In the genomic region with DNA sequence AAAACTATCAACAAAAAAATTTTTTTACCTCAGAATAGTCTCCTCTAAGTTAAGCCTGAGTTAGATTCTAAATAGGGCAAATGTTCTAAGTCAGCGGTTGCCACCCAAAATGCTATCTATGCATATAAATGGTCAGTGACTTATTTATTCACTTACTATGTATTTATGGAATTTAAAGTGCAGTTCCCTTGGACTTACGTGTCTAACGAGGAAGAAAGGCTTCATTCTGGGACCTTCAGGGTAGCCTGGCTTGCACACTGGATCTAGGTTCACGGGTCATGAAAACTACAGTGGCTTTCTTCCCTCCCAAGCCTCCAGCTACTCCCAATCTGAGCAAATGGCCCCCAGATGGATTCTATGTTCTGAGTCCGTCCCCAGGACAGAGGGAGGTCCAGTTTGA, we compare ENCODE assay signal across 10 cellular contexts.
A peak's percentile ranks its signal among the peaks of the same experiment; 100 is the strongest.
DNase-seq lines count a peak whose midpoint lies in the region; ATAC-seq and TF ChIP-seq lines count a peak whose summit lies in the region.
"Had no signal": no experiment of that assay in that cellular context is flagged by ENCODE, and none has a peak within 500 bp of the region (broad histone marks: within the 10 kb centered on the region; RNA-seq: fewer than 3 reads in every experiment).

No MANE protein-coding gene starts in this region.

- TF ChIP-seq CTCF in gastroesophageal sphincter (IDR thresholded peaks at IDR 0.05) = no peak

- intact Hi-C loops in activated CD4-positive, alpha-beta memory T cell treated with anti-CD3 and anti-CD28 coated beads for 36 hours (cut with micrococcal nuclease) = loop anchor here (2.0 to 5.0 kb wide), 4 partner anchors 23 to 552 kb away; no protein-coding TSS in a partner anchor

- TF ChIP-seq POLR2A in gastroesophageal sphincter (IDR thresholded peaks at IDR 0.05) = no peak

- TF ChIP-seq EP300 in gastroesophageal sphincter (IDR thresholded peaks at IDR 0.05) = no peak

- 54 to 100% methylated on average over 3 to 5 of the region's 5 CpGs for WGBS in gastroesophageal sphincter (ENCODE audit: low coverage in 1 of 2), 2 donors

- no peaks in the 10 kb centered on the region for H3K27me3 Mint-ChIP-seq in activated CD4-positive, alpha-beta memory T cell treated with anti-CD3 and anti-CD28 coated beads for 36 hours

- H3K27ac Mint-ChIP-seq in activated CD4-positive, alpha-beta memory T cell treated with anti-CD3 and anti-CD28 coated beads for 36 hours = peak overlapping the region; percentile 95

- H3K36me3 ChIP-seq in gastroesophageal sphincter = no peaks in the 10 kb centered on the region

- H3K4me3 ChIP-seq in gastroesophageal sphincter = no peak overlapping the region
- H3K4me3 ChIP-seq in skin epidermis = no peak overlapping the region

- H3K36me3 Mint-ChIP-seq in activated CD4-positive, alpha-beta memory T cell treated with anti-CD3 and anti-CD28 coated beads for 36 hours = no peaks in the 10 kb centered on the region

- POLR2A ChIA-PET in activated CD4-positive, alpha-beta memory T cell treated with anti-CD3 and anti-CD28 coated beads for 36 hours (lab: Charles Lee) = interaction anchor here (0.8 to 4.9 kb wide), 15 partner anchors 8 to 118 kb away, joined by 3 to 162 read pairs (median 15); a partner anchor contains a TSS

- no peaks in the 10 kb centered on the region for H3K27me3 ChIP-seq in gastroesophageal sphincter

- H3K4me3 Mint-ChIP-seq in activated CD4-positive, alpha-beta memory T cell treated with anti-CD3 and anti-CD28 coated beads for 36 hours = no peak overlapping the region

- no peak for ATAC-seq in gastroesophageal sphincter
- ATAC-seq in GM21367 (IDR thresholded peaks at IDR 0.05; ENCODE audit: unreplicated experiment) = no peak
- no peak for ATAC-seq in activated CD4-positive, CD25-positive, alpha-beta regulatory T cell treated with anti-CD3 and anti-CD28 coated beads, Interleukin-2, amount 50 U/mL, for 24 hours

- H3K9me3 ChIP-seq in gastroesophageal sphincter = no peaks in the 10 kb centered on the region

- DNase-seq in HT-29 (ENCODE audit: low spot score) = peak; percentile 12
- DNase-seq in activated CD4-positive, alpha-beta memory T cell treated with anti-CD3 and anti-CD28 coated beads for 36 hours = no peak
- no peak for DNase-seq in effector CD8-positive, alpha-beta T cell (lab: John Stamatoyannopoulos, UW)
- DNase-seq in amygdala (lab: John Stamatoyannopoulos, UW) = no peak
- DNase-seq: immature natural killer cell, SIG-M5 had no signal

- peaks cover 0 to 39% (median 23%) of the 10 kb centered on the region in 3 donors for H3K4me1 ChIP-seq in gastroesophageal sphincter

- CTCF ChIA-PET in activated CD4-positive, alpha-beta memory T cell treated with anti-CD3 and anti-CD28 coated beads for 36 hours (lab: Charles Lee) = interaction anchor here (0.8 to 4.2 kb wide), 9 partner anchors 18 to 104 kb away, joined by 3 to 39 read pairs (median 5); no protein-coding TSS in a partner anchor

- H3K4me1 Mint-ChIP-seq in activated CD4-positive, alpha-beta memory T cell treated with anti-CD3 and anti-CD28 coated beads for 36 hours (ENCODE audit: low read depth) = peaks cover 51% of the 10 kb centered on the region

- H3K27ac ChIP-seq in gastroesophageal sphincter (peak overlapping the region in 3 of 4 donors; percentile 63 to 70 (median 65)), skin epidermis (peak overlapping the region in 20 of 21 experiments; percentile 59 to 98 (median 84))

- no peaks in the 10 kb centered on the region for H3K9me3 Mint-ChIP-seq in activated CD4-positive, alpha-beta memory T cell treated with anti-CD3 and anti-CD28 coated beads for 36 hours
- H3K9me3 Mint-ChIP-seq: immature natural killer cell had no signal
